Comparison of ENCODE assay signal across 8 cellular contexts in the genomic region with DNA sequence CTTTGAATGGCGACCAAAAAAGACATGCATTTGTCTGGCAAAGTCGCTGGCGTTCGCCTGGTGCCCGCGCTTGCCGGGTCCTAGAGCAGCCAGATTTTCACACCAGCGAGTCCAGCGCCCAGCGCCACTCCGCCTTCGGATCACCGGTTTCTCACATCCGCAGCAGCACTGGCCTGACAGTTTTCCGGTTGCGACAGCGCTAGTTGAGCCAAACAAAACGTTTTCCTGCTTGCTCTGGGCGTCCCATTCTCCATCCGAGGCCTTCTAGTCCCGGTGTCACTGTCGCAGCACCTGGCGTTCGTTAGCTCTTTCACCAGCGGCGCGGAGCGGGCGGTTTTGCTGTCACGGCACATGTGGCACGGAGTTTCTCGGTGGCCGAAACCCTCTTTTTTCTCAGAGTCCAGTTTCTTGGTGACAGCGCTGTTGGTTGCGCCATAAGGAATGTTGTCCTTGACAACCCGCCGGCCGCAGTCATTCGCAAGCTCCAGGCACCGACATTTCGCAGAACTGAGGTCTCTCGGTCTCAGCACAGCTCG. TPM values are rescaled to one million over a fixed set of nuclear protein-coding genes. Genes with fewer than 3 reads are reported as not detected.
A peak's percentile ranks its signal among the peaks of the same experiment; 100 is the strongest.
DNase-seq lines count a peak whose midpoint lies in the region; ATAC-seq and TF ChIP-seq lines count a peak whose summit lies in the region.

No MANE protein-coding gene starts in this region.

- intact Hi-C loops in lower lobe of right lung (cut with DNase I), result loop anchor here (5.0 kb wide), 1 partner anchor 40 kb away; no protein-coding TSS in a partner anchor

- no peaks in the 10 kb centered on the region for H3K9me3 ChIP-seq in lower lobe of right lung

- TF ChIP-seq CTCF in lower lobe of right lung (IDR thresholded peaks at IDR 0.05), result no peak

- peak overlapping the region; percentile 99 for H3K27ac ChIP-seq in lower lobe of right lung

- in situ Hi-C loops in G401 (cut with HindIII; ENCODE audit: low sequenced_read_pairs), result no loop called here

- peak overlapping the region; percentile 58 for H3K4me3 ChIP-seq in lower lobe of right lung

- no peaks in the 10 kb centered on the region for H3K36me3 ChIP-seq in lower lobe of right lung

- peak; percentile 51 for ATAC-seq in GM18498 (IDR thresholded peaks at IDR 0.05; ENCODE audit: unreplicated experiment)
- ATAC-seq in HG02763 (IDR thresholded peaks at IDR 0.05; ENCODE audit: unreplicated experiment), result peak; percentile 43
- peak; percentile 75 to 84 for ATAC-seq in lower lobe of right lung

- peaks cover 64% of the 10 kb centered on the region for H3K27me3 ChIP-seq in lower lobe of right lung (ENCODE audit: low read depth)

- peak; percentile 44 for DNase-seq in NCI-H2029 (lab: John Stamatoyannopoulos, UW)
- DNase-seq in activated CD4-positive, alpha-beta T cell treated with anti-CD3 and anti-CD28 coated beads for 1 hour, result peak; percentile 54
- peak; percentile 54 for DNase-seq in dedifferentiated amniotic fluid mesenchymal stem cell (ENCODE audit: extremely low spot score)
- DNase-seq in lower lobe of right lung, result peak; percentile 92
- DNase-seq in stimulated activated CD4-positive, alpha-beta T cell treated with anti-CD3 and anti-CD28 coated beads, TNF-alpha, amount 100 ng/mL, for 4 hours (ENCODE audit: low read depth in 3 of 3), result peak in 2 of 3 experiments; percentile 41 to 52
- DNase-seq in G401 (ENCODE audit: low spot score), result no peak

- peaks cover 17% of the 10 kb centered on the region for H3K4me1 ChIP-seq in lower lobe of right lung

RNA-seq across cellular contexts. Expression of a gene that starts 48.0 kb away (rescaled TPM):
- total RNA-seq in lower lobe of right lung, result 4.4 TPM
- total RNA-seq in G401 (2014; rRNA removed; shearing (Covaris generic)), result 0.49 and 1.3 TPM in 2 replicates
